17 cellular contexts compared by ENCODE assay signal in genomic region chr5:119951330-119951934, GRCh38.
DNase-seq lines count a peak whose midpoint lies in the region; ATAC-seq, FAIRE-seq and TF ChIP-seq lines count a peak whose summit lies in the region.
"Had no signal": no experiment of that assay in that cellular context is flagged by ENCODE, and none has a peak within 500 bp of the region (broad histone marks: within the 10 kb centered on the region; RNA-seq: fewer than 3 reads in every experiment).

No MANE protein-coding gene starts in this region.

- H4K20me1 ChIP-seq in GM23338 (replicated peaks; ENCODE audit: insufficient read depth): no peaks in the 10 kb centered on the region
- H4K20me1 ChIP-seq: BLaER1 had no signal

- ATAC-seq in GM23338: peak; percentile 81

- no peaks in the 10 kb centered on the region for H3K36me3 ChIP-seq in GM23338 (ENCODE audit: insufficient read depth)
- H3K36me3 ChIP-seq: BLaER1 had no signal

- DNase-seq in GM23338 (ENCODE audit: low spot score) (peak; percentile 12), iPS-NIHi11 (ENCODE audit: low spot score) (peak; percentile 11), progenitor cell of endocrine pancreas (ENCODE audit: low spot score, unreplicated experiment) (no peak), Calu3 (no peak), occipital lobe (lab: John Stamatoyannopoulos, UW) (no peak), H54 (ENCODE audit: insufficient read length, low spot score) (no peak), NCI-H2171 treated with DMSO at 0.1 percent for 48 hours (lab: John Stamatoyannopoulos, UW) (no peak)
- DNase-seq: CD8-positive, alpha-beta memory T cell; DMS 273 treated with DMSO at 0.1 percent for 48 hours; NCI-H1436; NCI-H2081 treated with DMSO at 0.1 percent for 48 hours; NCI-H2227 treated with DMSO at 0.1 percent for 48 hours; NCI-H524 treated with DMSO at 0.1 percent for 48 hours; SK-N-SH had no signal

- H3K4me2 ChIP-seq in GM23338: no peak overlapping the region
- H3K4me2 ChIP-seq: BLaER1, SK-N-SH had no signal

- no peak for TF ChIP-seq CTCF in GM23338 (conservative IDR thresholded peaks at IDR 0.05; ENCODE audit: low read depth in 2 of 2)
- TF ChIP-seq CTCF in VCaP (conservative IDR thresholded peaks at IDR 0.05): no peak
- TF ChIP-seq CTCF in progenitor cell of endocrine pancreas (IDR thresholded peaks at IDR 0.05; ENCODE audit: unreplicated experiment): no peak
- TF ChIP-seq CTCF in Calu3 (IDR thresholded peaks at IDR 0.05; ENCODE audit: unreplicated experiment): no peak

- BruUV-seq in Calu3 (replicated peaks; lab: Mats Ljungman, UMichigan): no TSS peak

- no peaks in the 10 kb centered on the region for H3K27me3 ChIP-seq in GM23338 (ENCODE audit: insufficient read depth)
- H3K27me3 ChIP-seq: BLaER1 had no signal

- CTCF ChIA-PET in Calu3 (lab: Charles Lee): no interaction called here

- peak overlapping the region; percentile 74; the same call in 1 of the 2 replicates for H3K27ac Mint-ChIP-seq in GM23338
- H3K27ac Mint-ChIP-seq in progenitor cell of endocrine pancreas: peak overlapping the region; percentile 30
- no peak overlapping the region for H3K27ac Mint-ChIP-seq in Calu3 (ENCODE audit: unreplicated experiment)
- H3K27ac Mint-ChIP-seq: CD8-positive, alpha-beta memory T cell; IgD-negative memory B cell had no signal

- no peaks in the 10 kb centered on the region for H3F3A ChIP-seq in GM23338 (replicated peaks; ENCODE audit: low read depth)

- H3K4me1 Mint-ChIP-seq in GM23338 (peaks cover 29% of the 10 kb centered on the region), progenitor cell of endocrine pancreas (ENCODE audit: low read depth) (peaks cover 9% of the 10 kb centered on the region), Calu3 (ENCODE audit: low read depth, unreplicated experiment) (no peaks in the 10 kb centered on the region)
- H3K4me1 Mint-ChIP-seq: CD8-positive, alpha-beta memory T cell; IgD-negative memory B cell had no signal

- H3K9me2 ChIP-seq in GM23338 (ENCODE audit: insufficient read depth): no peaks in the 10 kb centered on the region
- H3K9me2 ChIP-seq: SK-N-SH had no signal

- intact Hi-C loops in Calu3 (cut with micrococcal nuclease; ENCODE audit: unreplicated experiment): no loop called here

- TF ChIP-seq POLR2A in H54 (IDR thresholded peaks at IDR 0.05; ENCODE audit: low read depth, low read length): no peak

- peak overlapping the region; percentile 60; the same call in 1 of the 2 replicates for H2AFZ ChIP-seq in GM23338

- peaks cover 28% of the 10 kb centered on the region for H3K9me3 Mint-ChIP-seq in GM23338
- H3K9me3 Mint-ChIP-seq in progenitor cell of endocrine pancreas (ENCODE audit: low read depth): peaks cover 10% of the 10 kb centered on the region
- peaks cover 2% of the 10 kb centered on the region for H3K9me3 Mint-ChIP-seq in Calu3 (ENCODE audit: low read depth, unreplicated experiment)

- no peak overlapping the region for H3K4me3 ChIP-seq in GM23338
- H3K4me3 ChIP-seq: BLaER1 had no signal

- FAIRE-seq in H54 (lab: Jason Lieb, UNC): no peak

- peaks cover 17% of the 10 kb centered on the region for H3K4me1 ChIP-seq in GM23338 (ENCODE audit: insufficient read depth)
- H3K4me1 ChIP-seq: BLaER1 had no signal

- H3K36me3 Mint-ChIP-seq in GM23338 (ENCODE audit: low read depth): peaks cover 15% of the 10 kb centered on the region; the same call in 2 of the 3 replicates
- no peaks in the 10 kb centered on the region for H3K36me3 Mint-ChIP-seq in progenitor cell of endocrine pancreas (ENCODE audit: insufficient read depth)
- no peaks in the 10 kb centered on the region for H3K36me3 Mint-ChIP-seq in Calu3 (ENCODE audit: insufficient read depth, unreplicated experiment)
- H3K36me3 Mint-ChIP-seq: CD8-positive, alpha-beta memory T cell; IgD-negative memory B cell had no signal

- H3K4me3 Mint-ChIP-seq in GM23338 (no peak overlapping the region), progenitor cell of endocrine pancreas (ENCODE audit: low read depth) (no peak overlapping the region), Calu3 (ENCODE audit: low read depth, unreplicated experiment) (no peak overlapping the region)
- H3K4me3 Mint-ChIP-seq: CD8-positive, alpha-beta memory T cell; IgD-negative memory B cell had no signal

- no peaks in the 10 kb centered on the region for H3K27me3 Mint-ChIP-seq in GM23338 (ENCODE audit: insufficient read depth, low read depth, poor library complexity)
- no peaks in the 10 kb centered on the region for H3K27me3 Mint-ChIP-seq in progenitor cell of endocrine pancreas
- no peaks in the 10 kb centered on the region for H3K27me3 Mint-ChIP-seq in Calu3 (ENCODE audit: unreplicated experiment)
- H3K27me3 Mint-ChIP-seq: CD8-positive, alpha-beta memory T cell; IgD-negative memory B cell had no signal

- no peaks in the 10 kb centered on the region for H3K79me2 ChIP-seq in GM23338 (replicated peaks; ENCODE audit: insufficient read depth)

- H3K27ac ChIP-seq in GM23338 (ENCODE audit: low read depth): 0 out of 2 replicates have a peak overlapping the region, but pooled peaks have one; percentile 11
- H3K27ac ChIP-seq in VCaP: peak overlapping the region; percentile 87
- H3K27ac ChIP-seq: BLaER1 had no signal

TF ChIP-seq in GM23338, 12 proteins besides CTCF, POLR2A, EP300 and RAD21:
- TF ChIP-seq REST (IDR thresholded peaks at IDR 0.05; ENCODE audit: unreplicated experiment): no peak
- no peak for TF ChIP-seq ZNF114 (CRISPR knock-in tag; IDR thresholded peaks at IDR 0.05)
- TF ChIP-seq EZH2 (IDR thresholded peaks at IDR 0.05; ENCODE audit: low read depth, unreplicated experiment): no peak
- TF ChIP-seq NANOG (IDR thresholded peaks at IDR 0.05; ENCODE audit: borderline replicate concordance): 0 out of 2 replicates have a peak, but pooled peaks have one; percentile 25

Comparison
In these comparisons a context has a peak if more than half of its experiments do, and no peak if none do; other contexts are left out.
1. DNase-seq: peak in GM23338 (single experiment) and iPS-NIHi11 (single experiment); none in progenitor cell of endocrine pancreas (single experiment), Calu3 (single experiment), occipital lobe (single experiment), H54 (single experiment) and NCI-H2171 treated with DMSO at 0.1 percent for 48 hours (single experiment).